ENCODE assay signal across 23 cellular contexts in genomic region chr7:55190511-55191160, GRCh38.
"Had no signal": no experiment of that assay in that cellular context is flagged by ENCODE, and none has a peak within 500 bp of the region (broad histone marks: within the 10 kb centered on the region; RNA-seq: fewer than 3 reads in every experiment).

No MANE protein-coding gene starts in this region.

- H3K36me3 ChIP-seq: neutrophil, ovary, prostate gland had no signal

- H3K27ac ChIP-seq: ascending aorta, neutrophil, prostate gland, tibial artery had no signal

- ATAC-seq: activated CD4-positive, alpha-beta T cell treated with anti-CD3 and anti-CD28 coated beads for 36 hours; activated CD8-positive, alpha-beta T cell treated with anti-CD3 and anti-CD28 coated beads, Interleukin-2, amount 10 ng/mL, durations not matched to agents 7 days and 5 days; mucosa of descending colon; stimulated activated naive B cell treated with anti-CD40 and anti-IgM and Interleukin-4, amounts not matched to agents 10 μg/mL and 1 μg/mL and 100 μg/mL, for 72 hours had no signal

- DNase-seq: activated B cell treated with CpG ODN at 0.5 μM for 24 hours; activated CD4-positive, alpha-beta T cell treated with anti-CD3 and anti-CD28 coated beads for 36 hours; activated CD8-positive, alpha-beta T cell treated with anti-CD3 and anti-CD28 coated beads, Interleukin-2, amount 10 ng/mL, durations not matched to agents 7 days and 5 days; activated gamma-delta T cell; activated naive CD4-positive, alpha-beta T cell treated with anti-CD3 and anti-CD28 coated beads, Interleukin-2, amount 10 ng/mL, durations not matched to agents 7 days and 5 days; activated naive CD8-positive, alpha-beta T cell treated with anti-CD3 and anti-CD28 coated beads, Interleukin-2, amount 10 ng/mL, durations not matched to agents 7 days and 5 days; activated T-cell treated with anti-CD3 and anti-CD28 coated beads, Interleukin-2, amount 50 U/mL, for 24 hours; cortex of kidney; foreskin fibroblast; left ventricle myocardium inferior; mesendoderm; mucosa of descending colon; stimulated activated CD4-positive, alpha-beta T cell treated with anti-CD3 and anti-CD28 coated beads, Interleukin-15, amount 100 ng/mL, for 24 hours; stimulated activated CD4-positive, alpha-beta T cell treated with anti-CD3 and anti-CD28 coated beads, Interleukin-2, amount 100 ng/mL, for 24 hours; stimulated activated naive B cell treated with anti-CD40 and anti-IgM and Interleukin-4, amounts not matched to agents 10 μg/mL and 1 μg/mL and 100 μg/mL, for 72 hours; stomach; T-helper 1 cell; tibial artery had no signal

- H3K4me1 ChIP-seq: ascending aorta, tibial artery had no signal

- H3K4me3 ChIP-seq: ascending aorta, left ventricle myocardium inferior, lung, mucosa of descending colon, ovary, prostate gland, stomach, tibial artery had no signal

- H3K9me3 ChIP-seq: ascending aorta, left ventricle myocardium inferior, mucosa of descending colon, neutrophil, ovary, prostate gland, stomach, tibial artery had no signal

- H3K27me3 ChIP-seq: ascending aorta, neutrophil, ovary, stomach, tibial artery had no signal
